39 cellular contexts compared by ENCODE assay signal in the genomic region with DNA sequence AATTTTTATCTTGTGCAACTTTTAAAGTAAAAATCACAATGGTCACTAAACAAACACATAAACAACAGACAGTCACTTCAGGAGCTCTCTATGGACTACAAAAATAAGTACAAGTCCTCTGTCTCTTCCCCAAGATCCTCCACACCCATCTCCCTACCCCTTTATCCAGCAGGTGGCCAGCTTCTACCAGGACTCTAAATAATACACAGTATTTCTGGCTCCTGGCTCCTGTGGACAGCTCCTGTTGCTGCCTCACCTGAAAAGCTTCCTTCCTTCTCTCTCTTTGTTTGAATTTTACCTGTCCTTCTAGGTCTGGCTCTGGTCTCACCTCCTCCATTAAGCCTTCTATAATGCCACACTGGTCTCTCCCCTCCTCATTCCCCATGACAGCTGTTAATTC.
DNase-seq lines count a peak whose midpoint lies in the region; ATAC-seq, FAIRE-seq and TF ChIP-seq lines count a peak whose summit lies in the region.
"Had no signal": no experiment of that assay in that cellular context is flagged by ENCODE, and none has a peak within 500 bp of the region (broad histone marks: within the 10 kb centered on the region; RNA-seq: fewer than 3 reads in every experiment).

No MANE protein-coding gene starts in this region.

- no peaks in the 10 kb centered on the region for H3K79me2 ChIP-seq in K562 (ENCODE audit: control insufficient read depth, insufficient read depth, low read length)

- CTCF ChIA-PET in K562 (lab: Yijun Ruan, JAX; ENCODE audit: low intra/inter-chr PET ratio) = no interaction called here
- CTCF ChIA-PET in activated CD8-positive, alpha-beta T cell treated with anti-CD3 and anti-CD28 coated beads for 36 hours (lab: Charles Lee) = interaction anchor here (0.9 to 1.7 kb wide), 5 partner anchors 10 to 205 kb away, joined by 3 to 5 read pairs (median 3); no protein-coding TSS in a partner anchor

- no peaks in the 10 kb centered on the region for H3K9me3 ChIP-seq in breast epithelium
- H3K9me3 ChIP-seq in K562 (replicated peaks; ENCODE audit: control insufficient read depth, insufficient read depth, low read depth, low read length) = no peaks in the 10 kb centered on the region
- no peaks in the 10 kb centered on the region for H3K9me3 ChIP-seq in upper lobe of right lung
- no peaks in the 10 kb centered on the region for H3K9me3 ChIP-seq in tibial nerve
- H3K9me3 ChIP-seq: esophagus squamous epithelium, heart right ventricle, neutrophil, thoracic aorta had no signal

- H3K4me1 Mint-ChIP-seq in activated CD8-positive, alpha-beta T cell treated with anti-CD3 and anti-CD28 coated beads for 36 hours (ENCODE audit: low read depth) = peaks cover 2% of the 10 kb centered on the region
- H3K4me1 Mint-ChIP-seq: activated CD4-positive, alpha-beta T cell treated with anti-CD3 and anti-CD28 coated beads, Interleukin-2, amount 10 ng/mL, durations not matched to agents 7 days and 5 days; stimulated activated naive CD8-positive, alpha-beta T cell treated with anti-CD3 and anti-CD28 coated beads, Interleukin-15, amount 100 ng/mL, for 72 hours had no signal

- TF ChIP-seq CTCF in breast epithelium (IDR thresholded peaks at IDR 0.05) (no peak), K562 (IDR thresholded peaks at IDR 0.05 in 2 of 3, conservative IDR thresholded peaks at IDR 0.05 in 1 of 3; ENCODE audit: insufficient read depth in 2 of 3, low read depth in 1 of 3, low read length in 3 of 3) (peak in 1 of 3 experiments; percentile 16; a peak in 1 of 6 replicates), upper lobe of right lung (IDR thresholded peaks at IDR 0.05) (no peak), tibial nerve (IDR thresholded peaks at IDR 0.05) (no peak)
- no peak for TF ChIP-seq CTCF in activated CD8-positive, alpha-beta T cell treated with anti-CD3 and anti-CD28 coated beads for 36 hours (IDR thresholded peaks at IDR 0.05)

- no peak overlapping the region for H3K9ac ChIP-seq in K562 (ENCODE audit: insufficient read depth in 1 of 2, low read depth in 2 of 2, low read length in 2 of 2)

- no peaks in the 10 kb centered on the region for H3K4me1 ChIP-seq in breast epithelium
- H3K4me1 ChIP-seq in K562 (replicated peaks in 1 of 2; ENCODE audit: control insufficient read depth in 2 of 2, insufficient read depth in 2 of 2, low read length in 2 of 2) = peaks cover 0 to 16% of the 10 kb centered on the region in 2 experiments; a peak in 3 of 5 replicates
- H3K4me1 ChIP-seq in upper lobe of right lung = no peaks in the 10 kb centered on the region
- H3K4me1 ChIP-seq in tibial nerve = peaks cover 0 to 17% (median 7%) of the 10 kb centered on the region in 4 donors

- H3K27me3 Mint-ChIP-seq in activated CD8-positive, alpha-beta T cell treated with anti-CD3 and anti-CD28 coated beads for 36 hours = no peaks in the 10 kb centered on the region
- H3K27me3 Mint-ChIP-seq: activated B cell treated with CpG ODN at 0.5 μM for 24 hours; activated CD4-positive, alpha-beta T cell treated with anti-CD3 and anti-CD28 coated beads, Interleukin-2, amount 10 ng/mL, durations not matched to agents 7 days and 5 days; naive thymus-derived CD4-positive, alpha-beta T cell; stimulated activated naive CD8-positive, alpha-beta T cell treated with anti-CD3 and anti-CD28 coated beads, Interleukin-15, amount 100 ng/mL, for 72 hours had no signal

- 0 out of 3 replicates have a peak, but pooled peaks have one; percentile 44 for ATAC-seq in K562
- peak; percentile 41 for ATAC-seq in upper lobe of right lung
- no peak for ATAC-seq in activated CD8-positive, alpha-beta T cell treated with anti-CD3 and anti-CD28 coated beads for 36 hours
- ATAC-seq: CD8-positive, alpha-beta T cell; heart right ventricle; naive thymus-derived CD4-positive, alpha-beta T cell; sciatic nerve; stimulated activated naive CD8-positive, alpha-beta T cell treated with anti-CD3 and anti-CD28 coated beads, Interleukin-15, amount 100 ng/mL, for 72 hours had no signal

- TF ChIP-seq EP300 in K562 (IDR thresholded peaks at IDR 0.05; ENCODE audit: low read length) (no peak), tibial nerve (IDR thresholded peaks at IDR 0.05) (no peak)

- no peak for FAIRE-seq in K562 (lab: Jason Lieb, UNC)
- FAIRE-seq: A204.1, astrocyte, endometrium, GM12892, kidney had no signal

- POLR2A ChIA-PET in K562 (lab: Yijun Ruan, JAX) = interaction anchor here (0.7 kb wide), 1 partner anchor 17 kb away, joined by 4 read pairs; no protein-coding TSS in a partner anchor
- POLR2A ChIA-PET in activated CD8-positive, alpha-beta T cell treated with anti-CD3 and anti-CD28 coated beads for 36 hours (lab: Charles Lee) = interaction anchor here (1.3 kb wide), 1 partner anchor 13 kb away, joined by 3 read pairs; no protein-coding TSS in a partner anchor

- no peaks in the 10 kb centered on the region for H4K20me1 ChIP-seq in K562 (replicated peaks; ENCODE audit: control insufficient read depth, insufficient read depth, low read length)

- H3K27me3 ChIP-seq in breast epithelium = no peaks in the 10 kb centered on the region
- H3K27me3 ChIP-seq in K562 (ENCODE audit: control insufficient read depth in 2 of 2, insufficient read depth in 2 of 2, low read length in 2 of 2) = no peaks in the 10 kb centered on the region
- H3K27me3 ChIP-seq in upper lobe of right lung = no peaks in the 10 kb centered on the region
- H3K27me3 ChIP-seq in tibial nerve = peaks cover 0 to 2% of the 10 kb centered on the region in 2 donors
- H3K27me3 ChIP-seq: esophagus squamous epithelium, heart right ventricle, neutrophil had no signal

- TF ChIP-seq POLR2A in breast epithelium (IDR thresholded peaks at IDR 0.05) = no peak
- no peak for TF ChIP-seq POLR2A in K562 (conservative IDR thresholded peaks at IDR 0.05)
- TF ChIP-seq POLR2A in tibial nerve (IDR thresholded peaks at IDR 0.05) = no peak

- H3K27ac Mint-ChIP-seq in activated CD8-positive, alpha-beta T cell treated with anti-CD3 and anti-CD28 coated beads for 36 hours = no peak overlapping the region
- H3K27ac Mint-ChIP-seq: activated B cell treated with CpG ODN at 0.5 μM for 24 hours; activated CD4-positive, alpha-beta T cell treated with anti-CD3 and anti-CD28 coated beads, Interleukin-2, amount 10 ng/mL, durations not matched to agents 7 days and 5 days; CD8-positive, alpha-beta T cell; stimulated activated naive CD8-positive, alpha-beta T cell treated with anti-CD3 and anti-CD28 coated beads, Interleukin-15, amount 100 ng/mL, for 72 hours had no signal

- BruUV-seq in K562 (replicated peaks; lab: Mats Ljungman, UMichigan) = no TSS peak

- H3K9me1 ChIP-seq in K562 (ENCODE audit: control insufficient read depth, insufficient read depth, low read length) = no peaks in the 10 kb centered on the region

- no peak overlapping the region for H3K4me2 ChIP-seq in K562 (ENCODE audit: insufficient read depth, low read length)
- H3K4me2 ChIP-seq: PC-9 had no signal

- H3K4me3 ChIP-seq in breast epithelium = no peak overlapping the region
- no peak overlapping the region for H3K4me3 ChIP-seq in K562
- no peak overlapping the region for H3K4me3 ChIP-seq in upper lobe of right lung
- no peak overlapping the region for H3K4me3 ChIP-seq in tibial nerve
- H3K4me3 ChIP-seq: esophagus squamous epithelium, heart right ventricle, lung, PC-9, thoracic aorta had no signal

- DNase-seq in T47D (ENCODE audit: low read depth in 1 of 2, low spot score in 1 of 2) = peak; percentile 38 to 62
- DNase-seq in breast epithelium (ENCODE audit: low spot score in 2 of 2) = no peak
- peak; percentile 23 for DNase-seq in NCI-H69 (lab: John Stamatoyannopoulos, UW)
- no peak for DNase-seq in K562 (ENCODE audit: extremely low read depth in 1 of 4, low spot score in 3 of 4)
- DNase-seq in upper lobe of right lung = no peak
- DNase-seq in activated CD8-positive, alpha-beta T cell treated with anti-CD3 and anti-CD28 coated beads for 36 hours = no peak
- no peak for DNase-seq in tibial nerve (ENCODE audit: low spot score in 2 of 2)
- no peak for DNase-seq in NCI-H1092 treated with DMSO at 0.1 percent for 48 hours (lab: John Stamatoyannopoulos, UW)
- DNase-seq: activated B cell treated with CpG ODN at 0.5 μM for 24 hours; activated CD4-positive, alpha-beta T cell treated with anti-CD3 and anti-CD28 coated beads, Interleukin-2, amount 10 ng/mL, durations not matched to agents 7 days and 5 days; activated gamma-delta T cell treated with Interleukin-2 at 50 U/mL for 16 hours; activated T-cell treated with anti-CD3 and anti-CD28 coated beads, Interleukin-2, amount 50 U/mL, for 1 hour; CD8-positive, alpha-beta T cell; central memory CD4-positive, alpha-beta T cell; esophagus squamous epithelium; foreskin melanocyte; H7; heart right ventricle; Karpas-422; kidney; naive thymus-derived CD4-positive, alpha-beta T cell; NCI-H146; NCI-H2171; NCI-H510A treated with DMSO at 0.1 percent for 48 hours; PC-9; Right ventricle myocardium superior; stimulated activated CD4-positive, alpha-beta T cell treated with anti-CD3 and anti-CD28 coated beads, Interleukin-2, amount 100 ng/mL, for 48 hours; stimulated activated naive CD8-positive, alpha-beta T cell treated with anti-CD3 and anti-CD28 coated beads, Interleukin-15, amount 100 ng/mL, for 72 hours; SW 1271; T1000 had no signal

- H2AFZ ChIP-seq in K562 (ENCODE audit: low read depth, low read length) = no peak overlapping the region
- H2AFZ ChIP-seq: PC-9 had no signal

- peak in 1 of 2 experiments; percentile 12; a peak in 1 of 4 replicates for TF ChIP-seq RAD21 in K562 (CRISPR knock-in tag; conservative IDR thresholded peaks at IDR 0.05 in 1 of 2, IDR thresholded peaks at IDR 0.05 in 1 of 2)

- no peaks in the 10 kb centered on the region for H3K36me3 Mint-ChIP-seq in activated CD8-positive, alpha-beta T cell treated with anti-CD3 and anti-CD28 coated beads for 36 hours (ENCODE audit: low read depth)

- H3K36me3 ChIP-seq in breast epithelium (no peaks in the 10 kb centered on the region), K562 (ENCODE audit: control insufficient read depth, insufficient read depth, low read length) (peaks cover 9% of the 10 kb centered on the region; the same call in 2 of the 3 replicates), upper lobe of right lung (no peaks in the 10 kb centered on the region), tibial nerve (no peaks in the 10 kb centered on the region)
- H3K36me3 ChIP-seq: esophagus squamous epithelium, thoracic aorta had no signal

- H3K4me3 Mint-ChIP-seq in activated CD8-positive, alpha-beta T cell treated with anti-CD3 and anti-CD28 coated beads for 36 hours = no peak overlapping the region
- H3K4me3 Mint-ChIP-seq: activated B cell treated with CpG ODN at 0.5 μM for 24 hours; activated CD4-positive, alpha-beta T cell treated with anti-CD3 and anti-CD28 coated beads, Interleukin-2, amount 10 ng/mL, durations not matched to agents 7 days and 5 days; CD8-positive, alpha-beta T cell; naive thymus-derived CD4-positive, alpha-beta T cell; stimulated activated naive CD8-positive, alpha-beta T cell treated with anti-CD3 and anti-CD28 coated beads, Interleukin-15, amount 100 ng/mL, for 72 hours had no signal

- H3K27ac ChIP-seq in breast epithelium (no peak overlapping the region), K562 (ENCODE audit: extremely low read depth, low read depth, low read length) (no peak overlapping the region), upper lobe of right lung (no peak overlapping the region), tibial nerve (no peak overlapping the region)
- H3K27ac ChIP-seq: esophagus squamous epithelium, heart right ventricle, HL-60, neutrophil, PC-9, thoracic aorta had no signal

- in situ Hi-C loops in T47D (cut with HindIII; ENCODE audit: low pct_unique_long_range_greater_than_20kb, low sequenced_read_pairs) (no loop called here), K562 (cut with MboI) (no loop called here)

- intact Hi-C loops in breast epithelium (cut with DNase I; ENCODE audit: low total_unique reads) (no loop called here), K562 (cut with micrococcal nuclease) (no loop called here), upper lobe of right lung (cut with DNase I) (no loop called here)
- intact Hi-C loops in activated CD8-positive, alpha-beta T cell treated with anti-CD3 and anti-CD28 coated beads for 36 hours (cut with micrococcal nuclease) = no loop called here

- H3K9me3 Mint-ChIP-seq in activated CD8-positive, alpha-beta T cell treated with anti-CD3 and anti-CD28 coated beads for 36 hours = no peaks in the 10 kb centered on the region
- H3K9me3 Mint-ChIP-seq: activated B cell treated with CpG ODN at 0.5 μM for 24 hours; activated CD4-positive, alpha-beta T cell treated with anti-CD3 and anti-CD28 coated beads, Interleukin-2, amount 10 ng/mL, durations not matched to agents 7 days and 5 days; CD8-positive, alpha-beta T cell; naive thymus-derived CD4-positive, alpha-beta T cell; stimulated activated naive CD8-positive, alpha-beta T cell treated with anti-CD3 and anti-CD28 coated beads, Interleukin-15, amount 100 ng/mL, for 72 hours had no signal

Comparison
In these comparisons a context has a peak if more than half of its experiments do, and no peak if none do; other contexts are left out.
1. DNase-seq: peak in T47D (2 of 2) and NCI-H69 (single experiment); none in breast epithelium (0 of 2), K562 (0 of 4), upper lobe of right lung (single experiment), activated CD8-positive, alpha-beta T cell treated with anti-CD3 and anti-CD28 coated beads for 36 hours (single experiment), tibial nerve (0 of 2) and NCI-H1092 treated with DMSO at 0.1 percent for 48 hours (single experiment).